Comparison of ENCODE assay signal across 1 cellular context in genomic region chr10:100998183-100998990, GRCh38.
A peak's percentile ranks its signal among the peaks of the same experiment; 100 is the strongest.
TF ChIP-seq lines count a peak whose summit lies in the region.

No MANE protein-coding gene starts in this region.

TF ChIP-seq in HEK293, 187 proteins besides CTCF, POLR2A, EP300 and RAD21 (continued from another document):
- TF ChIP-seq, protein P1, sequence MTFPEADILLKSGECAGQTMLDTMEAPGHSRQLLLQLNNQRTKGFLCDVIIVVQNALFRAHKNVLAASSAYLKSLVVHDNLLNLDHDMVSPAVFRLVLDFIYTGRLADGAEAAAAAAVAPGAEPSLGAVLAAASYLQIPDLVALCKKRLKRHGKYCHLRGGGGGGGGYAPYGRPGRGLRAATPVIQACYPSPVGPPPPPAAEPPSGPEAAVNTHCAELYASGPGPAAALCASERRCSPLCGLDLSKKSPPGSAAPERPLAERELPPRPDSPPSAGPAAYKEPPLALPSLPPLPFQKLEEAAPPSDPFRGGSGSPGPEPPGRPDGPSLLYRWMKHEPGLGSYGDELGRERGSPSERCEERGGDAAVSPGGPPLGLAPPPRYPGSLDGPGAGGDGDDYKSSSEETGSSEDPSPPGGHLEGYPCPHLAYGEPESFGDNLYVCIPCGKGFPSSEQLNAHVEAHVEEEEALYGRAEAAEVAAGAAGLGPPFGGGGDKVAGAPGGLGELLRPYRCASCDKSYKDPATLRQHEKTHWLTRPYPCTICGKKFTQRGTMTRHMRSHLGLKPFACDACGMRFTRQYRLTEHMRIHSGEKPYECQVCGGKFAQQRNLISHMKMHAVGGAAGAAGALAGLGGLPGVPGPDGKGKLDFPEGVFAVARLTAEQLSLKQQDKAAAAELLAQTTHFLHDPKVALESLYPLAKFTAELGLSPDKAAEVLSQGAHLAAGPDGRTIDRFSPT (tag by site-specific recombination; IDR thresholded peaks at IDR 0.05): peak; percentile 77; the same call in 1 of the 2 replicates
- no peak for TF ChIP-seq ZNF214 (tag by site-specific recombination; IDR thresholded peaks at IDR 0.05; ENCODE audit: borderline replicate concordance)
- TF ChIP-seq OSR2 (tag by site-specific recombination; IDR thresholded peaks at IDR 0.05): peak; percentile 87
- TF ChIP-seq ZNF449 (tag by site-specific recombination; IDR thresholded peaks at IDR 0.05): no peak; the same call in 1 of the 2 replicates
- no peak for TF ChIP-seq HOXD13 (CRISPR knock-in tag; IDR thresholded peaks at IDR 0.05; ENCODE audit: borderline replicate concordance)
- peak; percentile 60; the same call in 1 of the 2 replicates for TF ChIP-seq ZXDB (tag by site-specific recombination; IDR thresholded peaks at IDR 0.05)
- TF ChIP-seq ZBTB17 (tag by site-specific recombination; IDR thresholded peaks at IDR 0.05): peak; percentile 78
- peak; percentile 68; the same call in 1 of the 2 replicates for TF ChIP-seq ZSCAN16 (tag by site-specific recombination; IDR thresholded peaks at IDR 0.05)
- 0 out of 2 replicates have a peak, but pooled peaks have one; percentile 4 for TF ChIP-seq OVOL3 (tag by site-specific recombination; IDR thresholded peaks at IDR 0.05)
- no peak for TF ChIP-seq ZNF114 (tag by site-specific recombination; IDR thresholded peaks at IDR 0.05)
- no peak for TF ChIP-seq SETDB1 (IDR thresholded peaks at IDR 0.05; ENCODE audit: insufficient read length, low read length)
- TF ChIP-seq BCL11B (tag by site-specific recombination; IDR thresholded peaks at IDR 0.05; ENCODE audit: low read depth): peak; percentile 12; the same call in 1 of the 2 replicates
- peak; percentile 30 for TF ChIP-seq ZNF335 (tag by site-specific recombination; conservative IDR thresholded peaks at IDR 0.05)
- 0 out of 2 replicates have a peak, but pooled peaks have one; percentile 11 for TF ChIP-seq TRIM28 (IDR thresholded peaks at IDR 0.05; ENCODE audit: borderline replicate concordance, low read length)
- 0 out of 2 replicates have a peak, but pooled peaks have one; percentile 17 for TF ChIP-seq ZNF561 (tag by site-specific recombination; IDR thresholded peaks at IDR 0.05; ENCODE audit: borderline replicate concordance)
- TF ChIP-seq PRDM6 (tag by site-specific recombination; IDR thresholded peaks at IDR 0.05): no peak
- peak; percentile 99 for TF ChIP-seq ZBTB20 (tag by site-specific recombination; IDR thresholded peaks at IDR 0.05)
- no peak; the same call in 1 of the 2 replicates for TF ChIP-seq ZBTB7A (tag by site-specific recombination; IDR thresholded peaks at IDR 0.05; ENCODE audit: low read depth)
- peak; percentile 83 for TF ChIP-seq ZBTB8A (tag by site-specific recombination; IDR thresholded peaks at IDR 0.05)
- TF ChIP-seq FEZF1 (tag by site-specific recombination; IDR thresholded peaks at IDR 0.05): no peak
- TF ChIP-seq SP3 (tag by site-specific recombination; IDR thresholded peaks at IDR 0.05): peak; percentile 1
- TF ChIP-seq ZNF596 (tag by site-specific recombination; IDR thresholded peaks at IDR 0.05): peak; percentile 24; the same call in 1 of the 2 replicates
- 0 out of 2 replicates have a peak, but pooled peaks have one; percentile 24 for TF ChIP-seq ZNF610 (tag by site-specific recombination; IDR thresholded peaks at IDR 0.05; ENCODE audit: borderline replicate concordance)
- peak; percentile 37; the same call in 1 of the 2 replicates for TF ChIP-seq SP7 (tag by site-specific recombination; IDR thresholded peaks at IDR 0.05)
- TF ChIP-seq HOXA7 (CRISPR knock-in tag; IDR thresholded peaks at IDR 0.05; ENCODE audit: borderline replicate concordance): no peak
- TF ChIP-seq WT1 (tag by site-specific recombination; IDR thresholded peaks at IDR 0.05): peak; percentile 79
- TF ChIP-seq ZBTB48 (tag by site-specific recombination; IDR thresholded peaks at IDR 0.05): peak; percentile 85; the same call in 1 of the 2 replicates
- TF ChIP-seq ZSCAN30 (tag by site-specific recombination; IDR thresholded peaks at IDR 0.05): peak; percentile 79
- TF ChIP-seq ZNF830 (tag by site-specific recombination; IDR thresholded peaks at IDR 0.05; ENCODE audit: low read depth): no peak
- TF ChIP-seq ZNF670 (tag by site-specific recombination; IDR thresholded peaks at IDR 0.05; ENCODE audit: low read depth): no peak
- peak; percentile 95 for TF ChIP-seq ZNF398 (tag by site-specific recombination; IDR thresholded peaks at IDR 0.05)
- TF ChIP-seq, protein P2, sequence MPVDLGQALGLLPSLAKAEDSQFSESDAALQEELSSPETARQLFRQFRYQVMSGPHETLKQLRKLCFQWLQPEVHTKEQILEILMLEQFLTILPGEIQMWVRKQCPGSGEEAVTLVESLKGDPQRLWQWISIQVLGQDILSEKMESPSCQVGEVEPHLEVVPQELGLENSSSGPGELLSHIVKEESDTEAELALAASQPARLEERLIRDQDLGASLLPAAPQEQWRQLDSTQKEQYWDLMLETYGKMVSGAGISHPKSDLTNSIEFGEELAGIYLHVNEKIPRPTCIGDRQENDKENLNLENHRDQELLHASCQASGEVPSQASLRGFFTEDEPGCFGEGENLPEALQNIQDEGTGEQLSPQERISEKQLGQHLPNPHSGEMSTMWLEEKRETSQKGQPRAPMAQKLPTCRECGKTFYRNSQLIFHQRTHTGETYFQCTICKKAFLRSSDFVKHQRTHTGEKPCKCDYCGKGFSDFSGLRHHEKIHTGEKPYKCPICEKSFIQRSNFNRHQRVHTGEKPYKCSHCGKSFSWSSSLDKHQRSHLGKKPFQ (tag by site-specific recombination; IDR thresholded peaks at IDR 0.05): 0 out of 2 replicates have a peak, but pooled peaks have one; percentile 39
- TF ChIP-seq ZNF223 (tag by site-specific recombination; IDR thresholded peaks at IDR 0.05): no peak
- 0 out of 2 replicates have a peak, but pooled peaks have one; percentile 13 for TF ChIP-seq ZFP69B (tag by site-specific recombination; IDR thresholded peaks at IDR 0.05)
- TF ChIP-seq ZNF391 (tag by site-specific recombination; IDR thresholded peaks at IDR 0.05; ENCODE audit: borderline replicate concordance, low read depth): no peak
